Comparison of ENCODE assay signal across 14 cellular contexts in the genomic region with DNA sequence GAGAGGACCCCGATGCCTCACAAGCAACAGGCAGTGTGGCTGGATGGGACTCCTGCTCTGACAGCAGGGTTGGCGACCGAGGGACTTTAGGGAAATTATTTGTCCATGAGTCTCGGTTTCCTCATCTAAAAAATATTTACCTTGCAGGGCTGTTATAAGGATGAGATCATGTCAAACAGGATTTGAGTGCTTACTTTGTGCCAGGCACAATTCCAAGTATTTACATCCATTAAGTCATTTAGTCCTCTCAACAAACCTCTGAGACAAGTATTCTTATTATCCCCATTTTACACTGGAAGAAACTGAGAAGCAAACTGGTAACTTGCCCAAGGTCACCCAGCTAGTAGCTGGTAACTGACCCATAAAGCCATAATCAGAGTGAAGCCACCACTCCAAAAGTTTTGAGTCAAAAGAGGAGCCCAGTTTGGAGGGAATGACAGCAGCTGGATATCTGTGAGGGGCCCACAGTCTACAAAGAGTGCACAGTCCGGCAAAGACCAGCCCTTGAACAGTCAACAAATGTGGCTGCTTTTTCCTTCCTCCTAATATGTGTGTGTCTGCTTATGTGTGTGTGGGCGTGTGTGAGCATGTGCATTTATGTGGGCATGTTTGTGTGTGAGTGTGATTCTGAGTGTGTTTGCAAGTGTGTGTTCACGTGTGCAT.
DNase-seq lines count a peak whose midpoint lies in the region; ATAC-seq and TF ChIP-seq lines count a peak whose summit lies in the region.
"Had no signal": no experiment of that assay in that cellular context is flagged by ENCODE, and none has a peak within 500 bp of the region (broad histone marks: within the 10 kb centered on the region; RNA-seq: fewer than 3 reads in every experiment).

No MANE protein-coding gene starts in this region.

- H3K9me3 ChIP-seq in mammary epithelial cell (replicated peaks; ENCODE audit: insufficient read depth, low read length): no peaks in the 10 kb centered on the region
- no peaks in the 10 kb centered on the region for H3K9me3 ChIP-seq in smooth muscle cell (replicated peaks; ENCODE audit: low read depth)
- H3K9me3 ChIP-seq: left ventricle myocardium inferior had no signal

- H4K20me1 ChIP-seq in mammary epithelial cell (ENCODE audit: insufficient read depth, low read length) (no peaks in the 10 kb centered on the region), smooth muscle cell (ENCODE audit: low read depth) (no peaks in the 10 kb centered on the region)

- H3K27ac ChIP-seq in mammary epithelial cell (ENCODE audit: insufficient read depth, low read depth, low read length): no peak overlapping the region
- peak overlapping the region; percentile 80 for H3K27ac ChIP-seq in smooth muscle cell (ENCODE audit: low read depth)
- H3K27ac ChIP-seq: left ventricle myocardium inferior had no signal

- BruUV-seq in mammary epithelial cell (replicated peaks; lab: Mats Ljungman, UMichigan): no TSS peak

- dilution Hi-C loops in mammary epithelial cell (cut with HindIII; ENCODE audit: low sequenced_read_pairs): no loop called here

- H3K9ac ChIP-seq in mammary epithelial cell (ENCODE audit: insufficient read depth, low read length) (no peak overlapping the region), smooth muscle cell (ENCODE audit: low read depth) (peak overlapping the region; percentile 60)

- DNase-seq in DMS153 (lab: John Stamatoyannopoulos, UW): peak; percentile 34
- no peak for DNase-seq in DMS153 treated with DMSO at 0.1 percent for 48 hours (lab: John Stamatoyannopoulos, UW; ENCODE audit: unreplicated experiment)
- DNase-seq in NCI-H748 (lab: John Stamatoyannopoulos, UW; ENCODE audit: unreplicated experiment): peak; percentile 97
- DNase-seq in mammary epithelial cell: peak; percentile 58
- DNase-seq in smooth muscle cell (lab: John Stamatoyannopoulos, UW; ENCODE audit: unreplicated experiment): no peak
- DNase-seq in G401 (ENCODE audit: low spot score): no peak
- DNase-seq: activated CD4-positive, alpha-beta T cell treated with anti-CD3 and anti-CD28 coated beads for 1 hour; activated T-cell treated with anti-CD3 and anti-CD28 coated beads, Interleukin-2, amount 50 U/mL, for 4 hours; aorta; left ventricle myocardium inferior; NCI-H1048; NCI-H526 had no signal

- TF ChIP-seq CTCF in mammary epithelial cell (conservative IDR thresholded peaks at IDR 0.05 in 1 of 2, IDR thresholded peaks at IDR 0.05 in 1 of 2; ENCODE audit: extremely low read depth in 1 of 2, insufficient read depth in 1 of 2, low read depth in 1 of 2, low read length in 2 of 2): no peak
- no peak for TF ChIP-seq CTCF in smooth muscle cell (IDR thresholded peaks at IDR 0.05; ENCODE audit: borderline replicate concordance, insufficient read depth, poor library complexity, severe bottlenecking)

- in situ Hi-C loops in mammary epithelial cell (cut with MboI; ENCODE audit: low sequenced_read_pairs in 2 of 2) (no loop called here), G401 (cut with HindIII; ENCODE audit: low sequenced_read_pairs) (no loop called here)

- intact Hi-C loops in mammary epithelial cell (cut with micrococcal nuclease): loop anchor here (1.0 kb wide), 1 partner anchor 12 kb away; no protein-coding TSS in a partner anchor

- H3K4me2 ChIP-seq in mammary epithelial cell (ENCODE audit: insufficient read depth, low read depth, low read length) (no peak overlapping the region), smooth muscle cell (peak overlapping the region; percentile 64)

- H3K27me3 ChIP-seq in mammary epithelial cell (ENCODE audit: insufficient read depth, low read length): no peaks in the 10 kb centered on the region
- no peaks in the 10 kb centered on the region for H3K27me3 ChIP-seq in smooth muscle cell (ENCODE audit: low read depth)

- no peaks in the 10 kb centered on the region for H3K79me2 ChIP-seq in mammary epithelial cell (ENCODE audit: insufficient read depth, low read length)
- H3K79me2 ChIP-seq in smooth muscle cell (ENCODE audit: low read depth): no peaks in the 10 kb centered on the region

- CTCF ChIA-PET in mammary epithelial cell (lab: Charles Lee; ENCODE audit: low non-redundant PET): no interaction called here

- H3K4me1 ChIP-seq in mammary epithelial cell (ENCODE audit: insufficient read depth, low read length) (peaks cover 5% of the 10 kb centered on the region), smooth muscle cell (ENCODE audit: low read depth) (no peaks in the 10 kb centered on the region)

- ATAC-seq in HG03342 (IDR thresholded peaks at IDR 0.05; ENCODE audit: unreplicated experiment) (no peak), esophagus mucosa (no peak)
- ATAC-seq: activated T-cell treated with anti-CD3 and anti-CD28 coated beads, Interleukin-2, amount 50 U/mL, for 4 hours had no signal

- peaks cover 3% of the 10 kb centered on the region for H3F3A ChIP-seq in smooth muscle cell (ENCODE audit: low read depth)

- no peaks in the 10 kb centered on the region for H3K36me3 ChIP-seq in mammary epithelial cell (ENCODE audit: insufficient read depth, low read length)
- no peaks in the 10 kb centered on the region for H3K36me3 ChIP-seq in smooth muscle cell (ENCODE audit: low read depth)
- H3K36me3 ChIP-seq: left ventricle myocardium inferior had no signal

- H2AFZ ChIP-seq in mammary epithelial cell (ENCODE audit: low read depth, low read length): no peak overlapping the region
- no peak overlapping the region for H2AFZ ChIP-seq in smooth muscle cell (ENCODE audit: low read depth)

- 70% methylated on average over 7 of the region's 7 CpGs for WGBS in mammary epithelial cell (ENCODE audit: low coverage, missing lambda C conversion rate)
- WGBS in smooth muscle cell (ENCODE audit: low lambda C conversion rate): 54% methylated on average over 7 of the region's 7 CpGs

- no peak overlapping the region for H3K4me3 ChIP-seq in mammary epithelial cell (replicated peaks in 1 of 3; ENCODE audit: insufficient read depth in 1 of 3, low read depth in 2 of 3, low read length in 3 of 3)
- H3K4me3 ChIP-seq in smooth muscle cell: no peak overlapping the region
- H3K4me3 ChIP-seq: left ventricle myocardium inferior had no signal

Comparison
In these comparisons a context has a peak if more than half of its experiments do, and no peak if none do; other contexts are left out.
1. DNase-seq: peak in DMS153 (single experiment), NCI-H748 (single experiment) and mammary epithelial cell (single experiment); none in DMS153 treated with DMSO at 0.1 percent for 48 hours (single experiment), smooth muscle cell (single experiment) and G401 (single experiment).